21 cellular contexts compared by ENCODE assay signal in genomic region chr4:42008011-42008786, GRCh38.
"Had no signal": no experiment of that assay in that cellular context is flagged by ENCODE, and none has a peak within 500 bp of the region (broad histone marks: within the 10 kb centered on the region; RNA-seq: fewer than 3 reads in every experiment).

No MANE protein-coding gene starts in this region.

- H3K27ac ChIP-seq: SJCRH30 had no signal

- ATAC-seq: HepG2, SK-N-SH treated with all-trans-retinoic acid at 6 μM for 48 hours had no signal

- H3K4me3 ChIP-seq: MG63, SJCRH30 had no signal

- H3K27me3 ChIP-seq: MG63, SJCRH30 had no signal

- H3K36me3 ChIP-seq: MG63 had no signal

- DNase-seq: IMR-90, Karpas-422, KG1, MG63, NCI-H1092, NCI-H1436, NCI-H187, NCI-H2029, NCI-H2081 treated with DMSO at 0.1 percent for 48 hours, NCI-H2171, NCI-H226, NCI-H446, NCI-H510A, NCI-H524 treated with DMSO at 0.1 percent for 48 hours, NCI-H69, NCI-H774, RPMI8226, SHP77 treated with DMSO at 0.1 percent for 48 hours, SJCRH30 had no signal

- H3K9me3 ChIP-seq: MG63, SJCRH30 had no signal
